In the genomic region with DNA sequence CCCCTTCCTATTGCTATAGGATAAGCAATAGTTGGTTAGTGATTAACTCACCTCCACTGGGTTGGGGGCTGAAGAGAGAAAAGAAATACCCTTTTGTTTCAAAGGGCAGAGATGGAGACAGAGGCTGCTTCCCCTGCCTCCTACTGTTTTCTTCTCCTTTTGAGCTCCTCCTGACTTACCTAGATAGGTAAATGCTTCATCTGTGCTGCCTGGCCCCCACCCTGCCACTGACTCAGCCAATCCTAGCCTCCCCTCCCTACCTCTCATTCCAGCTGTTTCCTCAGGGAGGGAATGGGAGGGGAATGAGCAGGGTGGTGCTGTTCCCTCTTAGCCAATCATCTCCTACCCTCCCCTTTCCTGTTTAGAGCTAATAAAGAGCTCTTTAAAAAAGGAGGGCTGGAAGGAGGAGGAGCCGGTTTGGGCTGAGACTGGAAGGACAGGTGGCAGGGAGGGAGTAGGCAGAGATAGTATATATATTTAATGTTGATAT, we compare ENCODE assay signal across 11 cellular contexts. TPM values are rescaled to one million over a fixed set of nuclear protein-coding genes. Genes with fewer than 3 reads are reported as not detected.
A peak's percentile ranks its signal among the peaks of the same experiment; 100 is the strongest.
DNase-seq lines count a peak whose midpoint lies in the region; ATAC-seq and TF ChIP-seq lines count a peak whose summit lies in the region.
"Had no signal": no experiment of that assay in that cellular context is flagged by ENCODE, and none has a peak within 500 bp of the region (broad histone marks: within the 10 kb centered on the region; RNA-seq: fewer than 3 reads in every experiment).

A gene (minus strand): TSS at position 229 of the 490 bp plus-strand sequence. CDS start 5,158 bp downstream, outside the sequence.

- no peaks in the 10 kb centered on the region for H3K36me3 ChIP-seq in lung (ENCODE audit: control insufficient read depth in 2 of 2, insufficient read depth in 2 of 2, low read length in 2 of 2)
- H3K36me3 ChIP-seq: gastrocnemius medialis, tibial nerve had no signal

- peaks cover 7% of the 10 kb centered on the region for H3K4me1 Mint-ChIP-seq in CD14-positive monocyte

- no peak within 1 kb of the TSS for H3K4me3 Mint-ChIP-seq in CD14-positive monocyte

- peak within 1 kb of the TSS in 1 of 2 donors; percentile 93 for H3K27ac ChIP-seq in lung (ENCODE audit: low read depth in 1 of 2, low read length in 1 of 2)
- H3K27ac ChIP-seq: gastrocnemius medialis had no signal

- H3K9me3 Mint-ChIP-seq in CD14-positive monocyte, result no peaks in the 10 kb centered on the region

- in situ Hi-C loops in Caki2 (cut with HindIII; ENCODE audit: low pct_unique_long_range_greater_than_20kb, low sequenced_read_pairs) (no loop called here), T47D (cut with HindIII; ENCODE audit: low pct_unique_long_range_greater_than_20kb, low sequenced_read_pairs) (no loop called here), GM13976 (cut with MboI; ENCODE audit: low sequenced_read_pairs, unreplicated experiment) (no loop called here)

- H3K27ac Mint-ChIP-seq in CD14-positive monocyte, result peak within 1 kb of the TSS in 1 of 7 donors; percentile 46

- WGBS in lung, 2 donors, result 7% methylated on average over 1 of the region's 1 CpG

- ATAC-seq in lung (ENCODE audit: insufficient read depth, low FRiP score), result peak; percentile 80
- no peak for ATAC-seq in HG03432 (IDR thresholded peaks at IDR 0.05; ENCODE audit: unreplicated experiment)
- ATAC-seq: gastrocnemius medialis had no signal

- peaks cover 4 to 10% (median 8%) of the 10 kb centered on the region in 3 donors for H3K27me3 Mint-ChIP-seq in CD14-positive monocyte (ENCODE audit: low read depth in 3 of 3)

- intact Hi-C loops in CD14-positive monocyte (cut with micrococcal nuclease), result no loop called here

- H3K4me3 ChIP-seq in lung, result peak within 1 kb of the TSS; percentile 53
- H3K4me3 ChIP-seq: gastrocnemius medialis had no signal

- H3K4me1 ChIP-seq in lung (ENCODE audit: control insufficient read depth in 2 of 2, insufficient read depth in 2 of 2, low read length in 2 of 2), result peaks cover 3 to 4% of the 10 kb centered on the region in 2 donors
- H3K4me1 ChIP-seq: tibial nerve had no signal

- no peaks in the 10 kb centered on the region for H3K27me3 ChIP-seq in lung (ENCODE audit: control insufficient read depth, insufficient read depth)
- H3K27me3 ChIP-seq: gastrocnemius medialis had no signal

- peaks cover 0 to 1% of the 10 kb centered on the region in 2 donors for H3K9me3 ChIP-seq in lung (ENCODE audit: control insufficient read depth in 2 of 2, insufficient read depth in 1 of 2, low read length in 1 of 2)
- H3K9me3 ChIP-seq: gastrocnemius medialis, tibial nerve had no signal

- no peak for TF ChIP-seq CTCF in lung (IDR thresholded peaks at IDR 0.05; ENCODE audit: control extremely low read depth, extremely low read depth)
- no peak for TF ChIP-seq CTCF in GM13976 (IDR thresholded peaks at IDR 0.05; ENCODE audit: borderline replicate concordance, control extremely low read depth, extremely low read depth, insufficient read depth, missing control alignments)
- no peak for TF ChIP-seq CTCF in CD14-positive monocyte (IDR thresholded peaks at IDR 0.05)

- DNase-seq in Caki2 (ENCODE audit: low read depth) (peak; percentile 77), NCI-H146 treated with DMSO at 0.1 percent for 48 hours (lab: John Stamatoyannopoulos, UW; ENCODE audit: unreplicated experiment) (peak; percentile 89), T47D (ENCODE audit: low read depth in 1 of 2, low spot score in 1 of 2) (peak; percentile 54 to 90), lung (ENCODE audit: low spot score) (peak; percentile 83), GM13976 (ENCODE audit: low spot score) (no peak), NCI-H2227 treated with DMSO at 0.1 percent for 48 hours (lab: John Stamatoyannopoulos, UW) (no peak), CD14-positive monocyte (ENCODE audit: low spot score) (no peak)
- DNase-seq: gastrocnemius medialis had no signal

- no peaks in the 10 kb centered on the region for H3K36me3 Mint-ChIP-seq in CD14-positive monocyte

RNA-seq across cellular contexts. Expression of the gene that starts here (rescaled TPM):
- total RNA-seq in Caki2 (2014; rRNA removed; shearing (Covaris generic); ENCODE audit: low replicate concordance), result 1.7 TPM in 2 replicates
- total RNA-seq in lung, result 100 to 1,000 TPM; 123 to 130 TPM
- polyA plus RNA-seq in lung, result 10 to 100 TPM; 27.7 to 59.9 TPM
- polyA plus RNA-seq in CD14-positive monocyte, result under 1 TPM in 1 of 2 donors, not detected in 1; 0.03 TPM
- total RNA-seq: T-helper 1 cell treated with Interleukin-12 subunit alpha and Interleukin-12 subunit beta and Interleukin-4 antibody, amounts not matched to agents 30 ng/mL and 1 ng/mL, for 36 hours had no signal

Comparison
In these comparisons a context has a peak if more than half of its experiments do, and no peak if none do; other contexts are left out.
1. RNA of the gene that starts here (total RNA-seq): 123 to 130 TPM in lung; 1.7 TPM in Caki2; every median in the first group is over 10 times any median in the second.
2. RNA of the gene that starts here (polyA plus RNA-seq): 27.7 to 59.9 TPM in lung; 0.03 TPM in CD14-positive monocyte; every median in the first group is over 10 times any median in the second.
3. DNase-seq: peak in Caki2 (single experiment), NCI-H146 treated with DMSO at 0.1 percent for 48 hours (single experiment), T47D (2 of 2) and lung (single experiment); none in GM13976 (single experiment), NCI-H2227 treated with DMSO at 0.1 percent for 48 hours (single experiment) and CD14-positive monocyte (single experiment).